Comparison of ENCODE assay signal across 1 cellular context in genomic region chr1:204177133-204177532, GRCh38.
TF ChIP-seq lines count a peak whose summit lies in the region.

No MANE protein-coding gene starts in this region.

TF ChIP-seq in K562, 482 proteins besides CTCF, POLR2A, EP300 and RAD21 (continued from another document and continues in another):
- TF ChIP-seq, protein P1, sequence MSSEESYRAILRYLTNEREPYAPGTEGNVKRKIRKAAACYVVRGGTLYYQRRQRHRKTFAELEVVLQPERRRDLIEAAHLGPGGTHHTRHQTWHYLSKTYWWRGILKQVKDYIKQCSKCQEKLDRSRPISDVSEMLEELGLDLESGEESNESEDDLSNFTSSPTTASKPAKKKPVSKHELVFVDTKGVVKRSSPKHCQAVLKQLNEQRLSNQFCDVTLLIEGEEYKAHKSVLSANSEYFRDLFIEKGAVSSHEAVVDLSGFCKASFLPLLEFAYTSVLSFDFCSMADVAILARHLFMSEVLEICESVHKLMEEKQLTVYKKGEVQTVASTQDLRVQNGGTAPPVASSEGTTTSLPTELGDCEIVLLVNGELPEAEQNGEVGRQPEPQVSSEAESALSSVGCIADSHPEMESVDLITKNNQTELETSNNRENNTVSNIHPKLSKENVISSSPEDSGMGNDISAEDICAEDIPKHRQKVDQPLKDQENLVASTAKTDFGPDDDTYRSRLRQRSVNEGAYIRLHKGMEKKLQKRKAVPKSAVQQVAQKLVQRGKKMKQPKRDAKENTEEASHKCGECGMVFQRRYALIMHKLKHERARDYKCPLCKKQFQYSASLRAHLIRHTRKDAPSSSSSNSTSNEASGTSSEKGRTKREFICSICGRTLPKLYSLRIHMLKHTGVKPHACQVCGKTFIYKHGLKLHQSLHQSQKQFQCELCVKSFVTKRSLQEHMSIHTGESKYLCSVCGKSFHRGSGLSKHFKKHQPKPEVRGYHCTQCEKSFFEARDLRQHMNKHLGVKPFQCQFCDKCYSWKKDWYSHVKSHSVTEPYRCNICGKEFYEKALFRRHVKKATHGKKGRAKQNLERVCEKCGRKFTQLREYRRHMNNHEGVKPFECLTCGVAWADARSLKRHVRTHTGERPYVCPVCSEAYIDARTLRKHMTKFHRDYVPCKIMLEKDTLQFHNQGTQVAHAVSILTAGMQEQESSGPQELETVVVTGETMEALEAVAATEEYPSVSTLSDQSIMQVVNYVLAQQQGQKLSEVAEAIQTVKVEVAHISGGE (CRISPR knock-in tag; IDR thresholded peaks at IDR 0.05): peak in 1 of 3 experiments; percentile 39; a peak in 1 of 6 replicates
- peak; percentile 96 for TF ChIP-seq ATF3 (IDR thresholded peaks at IDR 0.05)
- 0 out of 2 replicates have a peak, but pooled peaks have one; percentile 78 for TF ChIP-seq ATF3 (CRISPR knock-in tag; conservative IDR thresholded peaks at IDR 0.05)
- TF ChIP-seq, protein P2, sequence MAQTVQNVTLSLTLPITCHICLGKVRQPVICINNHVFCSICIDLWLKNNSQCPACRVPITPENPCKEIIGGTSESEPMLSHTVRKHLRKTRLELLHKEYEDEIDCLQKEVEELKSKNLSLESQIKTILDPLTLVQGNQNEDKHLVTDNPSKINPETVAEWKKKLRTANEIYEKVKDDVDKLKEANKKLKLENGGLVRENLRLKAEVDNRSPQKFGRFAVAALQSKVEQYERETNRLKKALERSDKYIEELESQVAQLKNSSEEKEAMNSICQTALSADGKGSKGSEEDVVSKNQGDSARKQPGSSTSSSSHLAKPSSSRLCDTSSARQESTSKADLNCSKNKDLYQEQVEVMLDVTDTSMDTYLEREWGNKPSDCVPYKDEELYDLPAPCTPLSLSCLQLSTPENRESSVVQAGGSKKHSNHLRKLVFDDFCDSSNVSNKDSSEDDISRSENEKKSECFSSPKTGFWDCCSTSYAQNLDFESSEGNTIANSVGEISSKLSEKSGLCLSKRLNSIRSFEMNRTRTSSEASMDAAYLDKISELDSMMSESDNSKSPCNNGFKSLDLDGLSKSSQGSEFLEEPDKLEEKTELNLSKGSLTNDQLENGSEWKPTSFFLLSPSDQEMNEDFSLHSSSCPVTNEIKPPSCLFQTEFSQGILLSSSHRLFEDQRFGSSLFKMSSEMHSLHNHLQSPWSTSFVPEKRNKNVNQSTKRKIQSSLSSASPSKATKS (CRISPR knock-in tag; IDR thresholded peaks at IDR 0.05): no peak
- TF ChIP-seq SFPQ (IDR thresholded peaks at IDR 0.05; ENCODE audit: low read depth, low read length): no peak
- no peak for TF ChIP-seq ZNF561 (CRISPR knock-in tag; conservative IDR thresholded peaks at IDR 0.05)
- peak; percentile 73 for TF ChIP-seq ZKSCAN8 (CRISPR knock-in tag; IDR thresholded peaks at IDR 0.05)
- no peak for TF ChIP-seq ZNF217 (CRISPR knock-in tag; IDR thresholded peaks at IDR 0.05)
- TF ChIP-seq EGR1 (conservative IDR thresholded peaks at IDR 0.05): no peak
- no peak for TF ChIP-seq RBM15 (IDR thresholded peaks at IDR 0.05; ENCODE audit: insufficient read depth, low read length)
- no peak for TF ChIP-seq NR3C1 (CRISPR knock-in tag; IDR thresholded peaks at IDR 0.05)
- peak; percentile 96 for TF ChIP-seq ATF7 (IDR thresholded peaks at IDR 0.05)
- no peak for TF ChIP-seq SAFB (IDR thresholded peaks at IDR 0.05; ENCODE audit: borderline replicate concordance, low read depth, low read length)
- TF ChIP-seq SAP30 (IDR thresholded peaks at IDR 0.05; ENCODE audit: borderline replicate concordance, insufficient read depth, low read depth, low read length, poor library complexity, severe bottlenecking): no peak
- TF ChIP-seq, protein P3, sequence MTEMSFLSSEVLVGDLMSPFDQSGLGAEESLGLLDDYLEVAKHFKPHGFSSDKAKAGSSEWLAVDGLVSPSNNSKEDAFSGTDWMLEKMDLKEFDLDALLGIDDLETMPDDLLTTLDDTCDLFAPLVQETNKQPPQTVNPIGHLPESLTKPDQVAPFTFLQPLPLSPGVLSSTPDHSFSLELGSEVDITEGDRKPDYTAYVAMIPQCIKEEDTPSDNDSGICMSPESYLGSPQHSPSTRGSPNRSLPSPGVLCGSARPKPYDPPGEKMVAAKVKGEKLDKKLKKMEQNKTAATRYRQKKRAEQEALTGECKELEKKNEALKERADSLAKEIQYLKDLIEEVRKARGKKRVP (CRISPR knock-in tag; IDR thresholded peaks at IDR 0.05): no peak
- no peak for TF ChIP-seq ZNF668 (CRISPR knock-in tag; IDR thresholded peaks at IDR 0.05)
- no peak for TF ChIP-seq FOXP1 (CRISPR knock-in tag; IDR thresholded peaks at IDR 0.05)
- no peak for TF ChIP-seq RBM39 (optimal IDR thresholded peaks at IDR 0.05; ENCODE audit: low read depth, low read length)
- TF ChIP-seq, protein P4, sequence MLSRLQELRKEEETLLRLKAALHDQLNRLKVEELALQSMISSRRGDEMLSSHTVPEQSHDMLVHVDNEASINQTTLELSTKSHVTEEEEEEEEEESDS (CRISPR knock-in tag; IDR thresholded peaks at IDR 0.05): no peak
- no peak for TF ChIP-seq BACH1 (tag; IDR thresholded peaks at IDR 0.05)
- TF ChIP-seq SMAD3 (CRISPR knock-in tag; conservative IDR thresholded peaks at IDR 0.05): peak; percentile 79; the same call in 1 of the 2 replicates
- no peak for TF ChIP-seq PTRF (tag; IDR thresholded peaks at IDR 0.05)
- TF ChIP-seq, protein P5, sequence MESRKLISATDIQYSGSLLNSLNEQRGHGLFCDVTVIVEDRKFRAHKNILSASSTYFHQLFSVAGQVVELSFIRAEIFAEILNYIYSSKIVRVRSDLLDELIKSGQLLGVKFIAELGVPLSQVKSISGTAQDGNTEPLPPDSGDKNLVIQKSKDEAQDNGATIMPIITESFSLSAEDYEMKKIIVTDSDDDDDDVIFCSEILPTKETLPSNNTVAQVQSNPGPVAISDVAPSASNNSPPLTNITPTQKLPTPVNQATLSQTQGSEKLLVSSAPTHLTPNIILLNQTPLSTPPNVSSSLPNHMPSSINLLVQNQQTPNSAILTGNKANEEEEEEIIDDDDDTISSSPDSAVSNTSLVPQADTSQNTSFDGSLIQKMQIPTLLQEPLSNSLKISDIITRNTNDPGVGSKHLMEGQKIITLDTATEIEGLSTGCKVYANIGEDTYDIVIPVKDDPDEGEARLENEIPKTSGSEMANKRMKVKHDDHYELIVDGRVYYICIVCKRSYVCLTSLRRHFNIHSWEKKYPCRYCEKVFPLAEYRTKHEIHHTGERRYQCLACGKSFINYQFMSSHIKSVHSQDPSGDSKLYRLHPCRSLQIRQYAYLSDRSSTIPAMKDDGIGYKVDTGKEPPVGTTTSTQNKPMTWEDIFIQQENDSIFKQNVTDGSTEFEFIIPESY (CRISPR knock-in tag; IDR thresholded peaks at IDR 0.05): 0 out of 2 replicates have a peak, but pooled peaks have one; percentile 48
- TF ChIP-seq MCM3 (IDR thresholded peaks at IDR 0.05): no peak; the same call in 1 of the 2 replicates
- no peak for TF ChIP-seq CHD1 (IDR thresholded peaks at IDR 0.05; ENCODE audit: low read length)
- no peak for TF ChIP-seq FOXA3 (CRISPR knock-in tag; conservative IDR thresholded peaks at IDR 0.05 in 1 of 2, IDR thresholded peaks at IDR 0.05 in 1 of 2)
- no peak for TF ChIP-seq SIX5 (IDR thresholded peaks at IDR 0.05; ENCODE audit: borderline replicate concordance in 1 of 2, insufficient read depth in 1 of 2, low read depth in 1 of 2, low read length in 2 of 2)
- 0 out of 2 replicates have a peak, but pooled peaks have one; percentile 55 for TF ChIP-seq RUNX1 (IDR thresholded peaks at IDR 0.05; ENCODE audit: low read depth)
- TF ChIP-seq BCOR (IDR thresholded peaks at IDR 0.05): no peak
- no peak for TF ChIP-seq ZNF140 (CRISPR knock-in tag; IDR thresholded peaks at IDR 0.05)
- peak; percentile 54; the same call in 1 of the 2 replicates for TF ChIP-seq KLF6 (CRISPR knock-in tag; IDR thresholded peaks at IDR 0.05; ENCODE audit: borderline replicate concordance)
- TF ChIP-seq, protein P6, sequence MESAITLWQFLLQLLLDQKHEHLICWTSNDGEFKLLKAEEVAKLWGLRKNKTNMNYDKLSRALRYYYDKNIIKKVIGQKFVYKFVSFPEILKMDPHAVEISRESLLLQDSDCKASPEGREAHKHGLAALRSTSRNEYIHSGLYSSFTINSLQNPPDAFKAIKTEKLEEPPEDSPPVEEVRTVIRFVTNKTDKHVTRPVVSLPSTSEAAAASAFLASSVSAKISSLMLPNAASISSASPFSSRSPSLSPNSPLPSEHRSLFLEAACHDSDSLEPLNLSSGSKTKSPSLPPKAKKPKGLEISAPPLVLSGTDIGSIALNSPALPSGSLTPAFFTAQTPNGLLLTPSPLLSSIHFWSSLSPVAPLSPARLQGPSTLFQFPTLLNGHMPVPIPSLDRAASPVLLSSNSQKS (CRISPR knock-in tag; IDR thresholded peaks at IDR 0.05): no peak
- 0 out of 4 replicates have a peak, but pooled peaks of 1 of the 2 experiments have one; percentile 39 for TF ChIP-seq ZNF318 (IDR thresholded peaks at IDR 0.05; ENCODE audit: borderline replicate concordance in 1 of 2, low read depth in 1 of 2)
- no peak for TF ChIP-seq KLF10 (CRISPR knock-in tag; IDR thresholded peaks at IDR 0.05)
- 0 out of 2 replicates have a peak, but pooled peaks have one; percentile 17 for TF ChIP-seq SMARCC2 (IDR thresholded peaks at IDR 0.05; ENCODE audit: low read depth)
- TF ChIP-seq, protein P7, sequence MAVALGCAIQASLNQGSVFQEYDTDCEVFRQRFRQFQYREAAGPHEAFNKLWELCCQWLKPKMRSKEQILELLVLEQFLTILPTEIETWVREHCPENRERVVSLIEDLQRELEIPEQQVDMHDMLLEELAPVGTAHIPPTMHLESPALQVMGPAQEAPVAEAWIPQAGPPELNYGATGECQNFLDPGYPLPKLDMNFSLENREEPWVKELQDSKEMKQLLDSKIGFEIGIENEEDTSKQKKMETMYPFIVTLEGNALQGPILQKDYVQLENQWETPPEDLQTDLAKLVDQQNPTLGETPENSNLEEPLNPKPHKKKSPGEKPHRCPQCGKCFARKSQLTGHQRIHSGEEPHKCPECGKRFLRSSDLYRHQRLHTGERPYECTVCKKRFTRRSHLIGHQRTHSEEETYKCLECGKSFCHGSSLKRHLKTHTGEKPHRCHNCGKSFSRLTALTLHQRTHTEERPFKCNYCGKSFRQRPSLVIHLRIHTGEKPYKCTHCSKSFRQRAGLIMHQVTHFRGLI (CRISPR knock-in tag; IDR thresholded peaks at IDR 0.05): no peak
- no peak for TF ChIP-seq HCFC1 (IDR thresholded peaks at IDR 0.05; ENCODE audit: low read depth, low read length)
